18 cellular contexts compared by ENCODE assay signal in genomic region chr5:93545872-93546271, GRCh38.
"Had no signal": no experiment of that assay in that cellular context is flagged by ENCODE, and none has a peak within 500 bp of the region (broad histone marks: within the 10 kb centered on the region; RNA-seq: fewer than 3 reads in every experiment).

No MANE protein-coding gene starts in this region.

- H3K4me2 ChIP-seq: SK-N-SH had no signal

- H3K9ac ChIP-seq: SK-N-SH had no signal

- H3K9me2 ChIP-seq: SK-N-SH had no signal

- H3K9me3 ChIP-seq: SK-N-SH had no signal

- DNase-seq: KBM-7, MV-4-11, NCI-H1048, NCI-H1105, NCI-H1417, NCI-H1436 treated with DMSO at 0.1 percent for 48 hours, NCI-H1694, NCI-H187 treated with DMSO at 0.1 percent for 48 hours, NCI-H2029 treated with DMSO at 0.1 percent for 48 hours, NCI-H2107, NCI-H2227 treated with DMSO at 0.1 percent for 48 hours, NCI-H524, NCI-H526 treated with DMSO at 0.1 percent for 48 hours, NCI-H748 treated with DMSO at 0.1 percent for 48 hours, Right ventricle myocardium superior, RPMI8226, SK-N-SH, SW 1271 had no signal
